ENCODE assay signal across 8 cellular contexts in genomic region chr10:98268694-98269386, GRCh38. TPM values are rescaled to one million over a fixed set of nuclear protein-coding genes. Genes with fewer than 3 reads are reported as not detected.
A peak's percentile ranks its signal among the peaks of the same experiment; 100 is the strongest.
DNase-seq lines count a peak whose midpoint lies in the region; ATAC-seq, FAIRE-seq and TF ChIP-seq lines count a peak whose summit lies in the region.

No MANE protein-coding gene starts in this region.

- peak overlapping the region; percentile 67 for H3K27ac ChIP-seq in PC-3 (ENCODE audit: low read length)

- no peaks in the 10 kb centered on the region for H3K27me3 ChIP-seq in PC-3 (ENCODE audit: low read length)

- no peaks in the 10 kb centered on the region for H3K9me3 ChIP-seq in PC-3 (ENCODE audit: low read length)

- peak overlapping the region; percentile 37; the same call in 1 of the 2 replicates for H3K9ac ChIP-seq in PC-3 (ENCODE audit: low read length)

- TSS peak; percentile 57 for BruUV-seq in PC-3 (replicated peaks; lab: Mats Ljungman, UMichigan)

- no peak for TF ChIP-seq POLR2A in GM12891 (IDR thresholded peaks at IDR 0.05; ENCODE audit: low read depth, low read length)

- H3K4me3 ChIP-seq in PC-3 (ENCODE audit: low read length), result peak overlapping the region; percentile 61
- peak overlapping the region; percentile 59 for H3K4me3 ChIP-seq in fibroblast of the aortic adventitia (ENCODE audit: low read depth, low read length)

- CTCF ChIA-PET in PC-3 (lab: Charles Lee), result no interaction called here

- POLR2A ChIA-PET in PC-3 (lab: Charles Lee; ENCODE audit: unreplicated experiment), result no interaction called here

- TF ChIP-seq CTCF in PC-3 (conservative IDR thresholded peaks at IDR 0.05; ENCODE audit: low read depth, low read length), result no peak
- TF ChIP-seq CTCF in fibroblast of the aortic adventitia (IDR thresholded peaks at IDR 0.05; ENCODE audit: insufficient read depth, low read length), result no peak

- H3K79me2 ChIP-seq in PC-3 (ENCODE audit: low read length), result no peaks in the 10 kb centered on the region

- H3K4me1 ChIP-seq in PC-3 (ENCODE audit: insufficient read depth, low read length), result peaks cover 27% of the 10 kb centered on the region

- intact Hi-C loops in PC-3 (cut with micrococcal nuclease), result loop anchor here (2.0 to 10.0 kb wide), 3 partner anchors 40 to 396 kb away; no protein-coding TSS in a partner anchor
- intact Hi-C loops in sciatic nerve (cut with DNase I), result no loop called here

- no peaks in the 10 kb centered on the region for H3K36me3 ChIP-seq in PC-3 (ENCODE audit: low read depth, low read length)

- no peaks in the 10 kb centered on the region for H3K9me2 ChIP-seq in PC-3 (replicated peaks; ENCODE audit: low read length)

- H2AFZ ChIP-seq in PC-3 (ENCODE audit: low read length), result peak overlapping the region; percentile 65

- H4K20me1 ChIP-seq in PC-3 (ENCODE audit: low read length), result no peaks in the 10 kb centered on the region

- no peaks in the 10 kb centered on the region for H3F3A ChIP-seq in PC-3 (ENCODE audit: low read length, unreplicated experiment)

- peak; percentile 13 for FAIRE-seq in GM12891 (lab: Jason Lieb, UNC)

- peak overlapping the region; percentile 89 for H3K4me2 ChIP-seq in PC-3 (ENCODE audit: low read length)

- ATAC-seq in PC-3, result peak; percentile 8
- ATAC-seq in sciatic nerve, result peak; percentile 5
- ATAC-seq in HG03342 (IDR thresholded peaks at IDR 0.05; ENCODE audit: unreplicated experiment), result no peak
- ATAC-seq in GM18873 (IDR thresholded peaks at IDR 0.05; ENCODE audit: low FRiP score, unreplicated experiment), result no peak

- peak; percentile 39 for DNase-seq in GM12891 (ENCODE audit: insufficient read length, low spot score)
- no peak for DNase-seq in PC-3
- DNase-seq in fibroblast of the aortic adventitia (ENCODE audit: low read depth), result peak; percentile 39
- DNase-seq in sciatic nerve (ENCODE audit: low spot score), result no peak
- no peak for DNase-seq in mesenteric fat pad (ENCODE audit: low spot score)
- DNase-seq in activated CD4-positive, alpha-beta T cell treated with anti-CD3 and anti-CD28 coated beads, Interleukin-2, amount 50 U/mL, for 1 hour, result no peak

TF ChIP-seq in GM12891, 5 proteins besides CTCF, POLR2A, EP300 and RAD21:
- no peak for TF ChIP-seq PAX5 (IDR thresholded peaks at IDR 0.05; ENCODE audit: insufficient read depth, low read length, severe bottlenecking)
- TF ChIP-seq TAF1 (IDR thresholded peaks at IDR 0.05; ENCODE audit: low read depth, low read length), result no peak
- TF ChIP-seq POLR2AphosphoS5 (IDR thresholded peaks at IDR 0.05; ENCODE audit: low read depth, low read length), result no peak
- no peak for TF ChIP-seq SPI1 (IDR thresholded peaks at IDR 0.05; ENCODE audit: low read depth, low read length)
- TF ChIP-seq POU2F2 (IDR thresholded peaks at IDR 0.05; ENCODE audit: low read depth, low read length), result no peak

RNA-seq across cellular contexts. Expression of gene LOXL4, which starts 0.8 kb away (rescaled TPM):
- 0.15 TPM for polyA plus RNA-seq in GM12891 (2012; ENCODE audit: low read depth, missing spikeins)
- total RNA-seq in PC-3 (2014; rRNA removed) (7.8 and 8.2 TPM in 2 replicates), fibroblast of the aortic adventitia (ENCODE audit: low replicate concordance) (14.3 and 62.5 TPM in 2 replicates), sciatic nerve (8.2 TPM), mesenteric fat pad (39.6 TPM)

Comparison
In these comparisons a context has a peak if more than half of its experiments do, and no peak if none do; other contexts are left out.
1. DNase-seq: peak in GM12891 (single experiment) and fibroblast of the aortic adventitia (single experiment); none in PC-3 (single experiment), sciatic nerve (single experiment), mesenteric fat pad (single experiment) and activated CD4-positive, alpha-beta T cell treated with anti-CD3 and anti-CD28 coated beads, Interleukin-2, amount 50 U/mL, for 1 hour (single experiment).
2. ATAC-seq: peak in PC-3 (single experiment) and sciatic nerve (single experiment); none in HG03342 (single experiment) and GM18873 (single experiment).